Comparison of ENCODE assay signal across 19 cellular contexts in genomic region chr9:95465115-95465514, GRCh38. TPM values are rescaled to one million over a fixed set of nuclear protein-coding genes. Genes with fewer than 3 reads are reported as not detected.
DNase-seq lines count a peak whose midpoint lies in the region; TF ChIP-seq lines count a peak whose summit lies in the region.
"Had no signal": no experiment of that assay in that cellular context is flagged by ENCODE, and none has a peak within 500 bp of the region (broad histone marks: within the 10 kb centered on the region; RNA-seq: fewer than 3 reads in every experiment).

No MANE protein-coding gene starts in this region.

- no peaks in the 10 kb centered on the region for H3K9me2 ChIP-seq in OCI-LY7 (ENCODE audit: insufficient read depth, low read length)

- peaks cover 13% of the 10 kb centered on the region for H3K36me3 Mint-ChIP-seq in activated naive CD4-positive, alpha-beta T cell treated with anti-CD3 and anti-CD28 coated beads, Interleukin-2, amount 50 U/mL, for 24 hours

- no peaks in the 10 kb centered on the region for H3K9me3 Mint-ChIP-seq in activated naive CD4-positive, alpha-beta T cell treated with anti-CD3 and anti-CD28 coated beads, Interleukin-2, amount 50 U/mL, for 24 hours

- no peak overlapping the region for H3K27ac ChIP-seq in OCI-LY7 (ENCODE audit: low read depth, low read length, poor library complexity, severe bottlenecking)
- peak overlapping the region; percentile 63 for H3K27ac ChIP-seq in substantia nigra (ENCODE audit: low read depth, low read length, poor library complexity, severe bottlenecking)

- H3K4me1 Mint-ChIP-seq in activated naive CD4-positive, alpha-beta T cell treated with anti-CD3 and anti-CD28 coated beads, Interleukin-2, amount 50 U/mL, for 24 hours: peaks cover 37% of the 10 kb centered on the region

- no peaks in the 10 kb centered on the region for H3K9me3 ChIP-seq in OCI-LY7 (ENCODE audit: low read length)
- H3K9me3 ChIP-seq: MG63 had no signal

- CTCF ChIA-PET in OCI-LY7 (lab: Charles Lee; ENCODE audit: unreplicated experiment): interaction anchor here (1.8 kb wide), 1 partner anchor 30 kb away, joined by 7 read pairs; no protein-coding TSS in a partner anchor

- H3K79me2 ChIP-seq in OCI-LY7 (ENCODE audit: insufficient read depth, low read depth, low read length): peaks cover 5% of the 10 kb centered on the region; the same call in 1 of the 2 replicates

- DNase-seq in activated naive CD4-positive, alpha-beta T cell treated with anti-CD3 and anti-CD28 coated beads, Interleukin-2, amount 50 U/mL, for 16 hours: no peak
- DNase-seq in OCI-LY7 (ENCODE audit: low spot score): no peak
- DNase-seq in medulla oblongata (ENCODE audit: extremely low spot score): peak; percentile 63
- peak in 3 of 49 donors; percentile 17 to 47 (median 35) for DNase-seq in substantia nigra (lab: John Stamatoyannopoulos, UW)
- no peak for DNase-seq in effector CD4-positive, alpha-beta T cell
- DNase-seq in activated CD4-positive, alpha-beta T cell treated with anti-CD3 and anti-CD28 coated beads for 4 hours: no peak
- DNase-seq in foreskin melanocyte: no peak
- DNase-seq: 8988T, DMS53, EL, GF-D8, Kasumi-1, MG63, NCI-H1048, NCI-H1417 treated with DMSO at 0.1 percent for 48 hours, NCI-H187, NCI-H446 treated with DMSO at 0.1 percent for 48 hours, NCI-H526 treated with DMSO at 0.1 percent for 48 hours had no signal

- no peak overlapping the region for H2AFZ ChIP-seq in OCI-LY7 (ENCODE audit: low read length)

- no peaks in the 10 kb centered on the region for H3K27me3 Mint-ChIP-seq in activated naive CD4-positive, alpha-beta T cell treated with anti-CD3 and anti-CD28 coated beads, Interleukin-2, amount 50 U/mL, for 24 hours

- H4K20me1 ChIP-seq in OCI-LY7 (ENCODE audit: insufficient read depth, low read length): no peaks in the 10 kb centered on the region

- H3K27ac Mint-ChIP-seq in activated naive CD4-positive, alpha-beta T cell treated with anti-CD3 and anti-CD28 coated beads, Interleukin-2, amount 50 U/mL, for 24 hours: peak overlapping the region; percentile 41

- peaks cover 75% of the 10 kb centered on the region for H3K36me3 ChIP-seq in OCI-LY7 (ENCODE audit: insufficient read depth, low read length)

- POLR2A ChIA-PET in OCI-LY7 (lab: Charles Lee): interaction anchor here (1.7 kb wide), 1 partner anchor 25 kb away, joined by 5 read pairs; no protein-coding TSS in a partner anchor

- H3K4me3 ChIP-seq in OCI-LY7 (ENCODE audit: low read depth, low read length, poor library complexity, severe bottlenecking): no peak overlapping the region
- H3K4me3 ChIP-seq: MG63 had no signal

- no TSS peak for BruUV-seq in OCI-LY7 (replicated peaks; lab: Mats Ljungman, UMichigan)

- TF ChIP-seq CTCF in OCI-LY7 (conservative IDR thresholded peaks at IDR 0.05; ENCODE audit: low read length): no peak

- no peak overlapping the region for H3K4me3 Mint-ChIP-seq in activated naive CD4-positive, alpha-beta T cell treated with anti-CD3 and anti-CD28 coated beads, Interleukin-2, amount 50 U/mL, for 24 hours

- peak overlapping the region; percentile 98; the same call in 1 of the 2 replicates for H3K4me2 ChIP-seq in OCI-LY7 (ENCODE audit: low read length)

- intact Hi-C loops in OCI-LY7 (cut with micrococcal nuclease; ENCODE audit: unreplicated experiment): no loop called here

- peaks cover 48% of the 10 kb centered on the region for H3K4me1 ChIP-seq in OCI-LY7 (ENCODE audit: insufficient read depth, low read length, poor library complexity, severe bottlenecking)

RNA-seq across cellular contexts. Expression of gene PTCH1, which starts 51.7 kb away (rescaled TPM):
- total RNA-seq in OCI-LY7 (2014; rRNA removed; shearing (Covaris generic)): 13.1 and 16.5 TPM in 2 replicates
- 36.1 and 49.9 TPM in 2 replicates for total RNA-seq in OCI-LY7 (2022)
